ENCODE assay signal across 8 cellular contexts in genomic region chr15:67175643-67176071, GRCh38.
DNase-seq lines count a peak whose midpoint lies in the region; ATAC-seq, FAIRE-seq and TF ChIP-seq lines count a peak whose summit lies in the region.

No MANE protein-coding gene starts in this region.

- H3K4me3 ChIP-seq in fibroblast of pulmonary artery (replicated peaks; ENCODE audit: low read depth, low read length): no peak overlapping the region
- no peak overlapping the region for H3K4me3 ChIP-seq in small intestine (ENCODE audit: low read depth in 1 of 2, low read length in 2 of 2)

- peaks cover 0 to 16% of the 10 kb centered on the region in 2 donors for H3K36me3 ChIP-seq in small intestine (ENCODE audit: control insufficient read depth in 2 of 2, insufficient read depth in 2 of 2, low read length in 2 of 2)

- H3K9me3 ChIP-seq in small intestine (ENCODE audit: control insufficient read depth, low read depth): no peaks in the 10 kb centered on the region

- WGBS in small intestine, 3 donors: 60 to 70% (median 64%) methylated on average over 11 of the region's 11 CpGs

- no peaks in the 10 kb centered on the region for H3K27me3 ChIP-seq in small intestine (ENCODE audit: control insufficient read depth in 2 of 2, insufficient read depth in 2 of 2, low read length in 2 of 2)

- no peak for TF ChIP-seq CTCF in fibroblast of pulmonary artery (IDR thresholded peaks at IDR 0.05; ENCODE audit: low read length, missing control alignments)

- peaks cover 13 to 17% of the 10 kb centered on the region in 2 donors for H3K4me1 ChIP-seq in small intestine (ENCODE audit: control insufficient read depth in 2 of 2, insufficient read depth in 1 of 2, low read depth in 1 of 2, low read length in 1 of 2)

- FAIRE-seq in small intestine (lab: Jason Lieb, UNC): no peak

- DNase-seq in SIG-M5 (lab: John Stamatoyannopoulos, UW) (peak; percentile 20), fibroblast of pulmonary artery (ENCODE audit: low read depth) (peak; percentile 93), small intestine (peak; percentile 40), NCI-H510A treated with DMSO at 0.1 percent for 48 hours (lab: John Stamatoyannopoulos, UW) (no peak), NCI-H446 treated with DMSO at 0.1 percent for 48 hours (lab: John Stamatoyannopoulos, UW) (no peak), NCI-H69 (lab: John Stamatoyannopoulos, UW) (no peak)

- peak; percentile 52 for ATAC-seq in GM18511 (IDR thresholded peaks at IDR 0.05; ENCODE audit: unreplicated experiment)
- no peak for ATAC-seq in HG02973 (IDR thresholded peaks at IDR 0.05; ENCODE audit: unreplicated experiment)

- H3K27ac ChIP-seq in small intestine (ENCODE audit: low read depth in 1 of 2, low read length in 1 of 2): peak overlapping the region; percentile 82 to 85

Comparison
In these comparisons a context has a peak if more than half of its experiments do, and no peak if none do; other contexts are left out.
1. DNase-seq: peak in SIG-M5 (single experiment), fibroblast of pulmonary artery (single experiment) and small intestine (single experiment); none in NCI-H510A treated with DMSO at 0.1 percent for 48 hours (single experiment), NCI-H446 treated with DMSO at 0.1 percent for 48 hours (single experiment) and NCI-H69 (single experiment).